13 cellular contexts compared by ENCODE assay signal in the genomic region with DNA sequence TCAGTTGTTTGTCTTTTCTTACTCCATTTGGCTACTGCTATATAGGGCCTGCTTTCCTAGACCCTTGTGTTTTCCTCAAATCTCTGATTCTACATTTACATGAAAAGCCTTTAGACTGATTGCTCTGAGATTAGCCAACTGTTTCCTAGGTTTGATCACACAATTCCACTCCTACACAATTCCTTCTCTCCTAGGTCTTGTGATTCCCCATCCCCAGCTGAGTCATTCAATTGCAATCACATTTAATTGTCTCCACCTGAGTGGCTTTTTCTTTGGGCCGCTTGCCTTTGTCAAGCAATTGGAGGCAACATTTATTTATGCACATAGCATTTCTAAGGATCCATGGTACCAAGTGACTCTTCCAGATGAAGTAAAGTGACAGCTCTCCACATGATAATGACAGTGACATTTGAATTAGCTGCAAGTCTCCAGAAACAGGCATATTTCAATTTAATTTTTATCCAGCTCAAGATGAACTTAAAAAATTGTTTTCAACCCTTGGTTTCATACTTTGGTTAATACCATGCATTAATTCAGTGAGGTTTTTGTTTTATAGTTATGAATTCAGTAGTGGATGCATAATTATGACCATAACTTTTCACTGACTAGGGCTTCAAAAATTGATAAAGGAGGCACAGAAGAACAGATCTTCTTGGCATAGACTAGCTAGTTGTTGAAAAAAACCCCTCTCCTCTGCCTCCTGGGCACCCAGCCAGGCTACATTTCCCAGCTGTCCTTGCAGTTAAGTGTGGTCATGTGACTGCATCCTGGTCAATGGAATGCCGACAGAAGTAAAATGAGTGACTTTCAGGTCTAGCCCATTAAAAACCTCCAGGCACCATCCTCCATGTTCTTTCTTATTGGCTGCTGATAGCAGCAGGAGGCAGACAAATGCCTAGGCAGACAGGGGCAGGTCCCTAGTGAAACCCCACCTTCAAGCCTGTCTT. TPM values are rescaled to one million over a fixed set of nuclear protein-coding genes. Genes with fewer than 3 reads are reported as not detected.
DNase-seq lines count a peak whose midpoint lies in the region; ATAC-seq and TF ChIP-seq lines count a peak whose summit lies in the region.
"Had no signal": no experiment of that assay in that cellular context is flagged by ENCODE, and none has a peak within 500 bp of the region (broad histone marks: within the 10 kb centered on the region; RNA-seq: fewer than 3 reads in every experiment).

No MANE protein-coding gene starts in this region.

- H3K27me3 Mint-ChIP-seq in MCF 10A (ENCODE audit: insufficient read depth, unreplicated experiment) = peaks cover 15% of the 10 kb centered on the region
- H3K27me3 Mint-ChIP-seq: activated naive CD8-positive, alpha-beta T cell treated with anti-CD3 and anti-CD28 coated beads, Interleukin-2, amount 50 U/mL, for 24 hours; CD4-positive, alpha-beta T cell had no signal

- peak overlapping the region; percentile 11 for H3K27ac Mint-ChIP-seq in MCF 10A (ENCODE audit: low read depth, unreplicated experiment)
- H3K27ac Mint-ChIP-seq: activated naive CD8-positive, alpha-beta T cell treated with anti-CD3 and anti-CD28 coated beads, Interleukin-2, amount 50 U/mL, for 24 hours; CD4-positive, alpha-beta T cell had no signal

- no peak for ATAC-seq in GM19395 (IDR thresholded peaks at IDR 0.05; ENCODE audit: unreplicated experiment)
- no peak for ATAC-seq in GM21717 (IDR thresholded peaks at IDR 0.05; ENCODE audit: unreplicated experiment)
- ATAC-seq: activated naive CD8-positive, alpha-beta T cell treated with anti-CD3 and anti-CD28 coated beads, Interleukin-2, amount 50 U/mL, for 24 hours had no signal

- BruUV-seq in MCF 10A (replicated peaks; lab: Mats Ljungman, UMichigan) = no TSS peak

- no peaks in the 10 kb centered on the region for H3K9me3 Mint-ChIP-seq in MCF 10A (ENCODE audit: unreplicated experiment)
- H3K9me3 Mint-ChIP-seq: CD4-positive, alpha-beta T cell had no signal

- H3K9ac ChIP-seq in HUES6 (ENCODE audit: low read length) = peak overlapping the region; percentile 55

- peaks cover 30% of the 10 kb centered on the region for H3K4me1 ChIP-seq in HUES6 (ENCODE audit: control insufficient read depth, insufficient read depth, low read length)

- peaks cover 25% of the 10 kb centered on the region for H3K4me1 Mint-ChIP-seq in MCF 10A (ENCODE audit: insufficient read depth, unreplicated experiment)

- peak overlapping the region; percentile 85 for H3K27ac ChIP-seq in HUES6 (ENCODE audit: low read depth, low read length)
- H3K27ac ChIP-seq: thoracic aorta, VCaP had no signal

- DNase-seq in AG08396 (ENCODE audit: low spot score) (peak; percentile 14), MCF 10A (ENCODE audit: unreplicated experiment) (peak; percentile 69), kidney tubule cell (ENCODE audit: low spot score) (peak; percentile 78), germinal center (ENCODE audit: low spot score) (no peak)
- DNase-seq in activated naive CD4-positive, alpha-beta T cell (lab: John Stamatoyannopoulos, UW) = no peak
- DNase-seq: activated naive CD8-positive, alpha-beta T cell treated with anti-CD3 and anti-CD28 coated beads, Interleukin-2, amount 50 U/mL, for 24 hours; CD4-positive, alpha-beta T cell; NCI-H446 treated with DMSO at 0.1 percent for 48 hours had no signal

- CTCF ChIA-PET in MCF 10A (lab: Yijun Ruan, JAX) = interaction anchor here (0.9 to 1.1 kb wide), 2 partner anchors 9 to 30 kb away, joined by 5 to 6 read pairs; no protein-coding TSS in a partner anchor

- intact Hi-C loops in MCF 10A (cut with micrococcal nuclease) = loop anchor here (5.0 kb wide), 1 partner anchor 203 kb away; no protein-coding TSS in a partner anchor

- H3K36me3 ChIP-seq in HUES6 (ENCODE audit: control insufficient read depth, insufficient read depth, low read length) = 0 out of 2 replicates have a peak, but pooled peaks cover 4% of the 10 kb centered on the region
- H3K36me3 ChIP-seq: thoracic aorta had no signal

- H3K36me3 Mint-ChIP-seq in MCF 10A (ENCODE audit: insufficient read depth, unreplicated experiment) = no peaks in the 10 kb centered on the region

- H3K9me3 ChIP-seq in HUES6 (ENCODE audit: control insufficient read depth, insufficient read depth, low read depth, low read length) = peaks cover 47% of the 10 kb centered on the region
- H3K9me3 ChIP-seq: thoracic aorta had no signal

- POLR2A ChIA-PET in MCF 10A (lab: Yijun Ruan, JAX) = interaction anchor here (0.6 to 1.1 kb wide), 6 partner anchors 15 to 840 kb away, joined by 3 to 4 read pairs (median 3); no protein-coding TSS in a partner anchor

- no peaks in the 10 kb centered on the region for H3K27me3 ChIP-seq in HUES6 (ENCODE audit: control insufficient read depth, insufficient read depth, low read length)

- no peak overlapping the region for H3K4me3 ChIP-seq in HUES6 (ENCODE audit: low read depth, low read length)
- H3K4me3 ChIP-seq: thoracic aorta had no signal

- no peak overlapping the region for H3K4me3 Mint-ChIP-seq in MCF 10A (ENCODE audit: unreplicated experiment)
- H3K4me3 Mint-ChIP-seq: activated naive CD8-positive, alpha-beta T cell treated with anti-CD3 and anti-CD28 coated beads, Interleukin-2, amount 50 U/mL, for 24 hours; CD4-positive, alpha-beta T cell had no signal

- no peak for TF ChIP-seq CTCF in MCF 10A (IDR thresholded peaks at IDR 0.05; ENCODE audit: unreplicated experiment)

RNA-seq across cellular contexts. Expression of gene ATXN3L, which starts 35.6 kb away (rescaled TPM):
- not detected in 2 replicates for total RNA-seq in MCF 10A (2022)
- total RNA-seq: CD4-positive, alpha-beta T cell; thoracic aorta had no signal

Comparison
In these comparisons a context has a peak if more than half of its experiments do, and no peak if none do; other contexts are left out.
1. DNase-seq: peak in AG08396 (single experiment), MCF 10A (single experiment) and kidney tubule cell (single experiment); none in activated naive CD4-positive, alpha-beta T cell (0 of 4) and germinal center (single experiment).